ENCODE assay signal across 8 cellular contexts in the genomic region with DNA sequence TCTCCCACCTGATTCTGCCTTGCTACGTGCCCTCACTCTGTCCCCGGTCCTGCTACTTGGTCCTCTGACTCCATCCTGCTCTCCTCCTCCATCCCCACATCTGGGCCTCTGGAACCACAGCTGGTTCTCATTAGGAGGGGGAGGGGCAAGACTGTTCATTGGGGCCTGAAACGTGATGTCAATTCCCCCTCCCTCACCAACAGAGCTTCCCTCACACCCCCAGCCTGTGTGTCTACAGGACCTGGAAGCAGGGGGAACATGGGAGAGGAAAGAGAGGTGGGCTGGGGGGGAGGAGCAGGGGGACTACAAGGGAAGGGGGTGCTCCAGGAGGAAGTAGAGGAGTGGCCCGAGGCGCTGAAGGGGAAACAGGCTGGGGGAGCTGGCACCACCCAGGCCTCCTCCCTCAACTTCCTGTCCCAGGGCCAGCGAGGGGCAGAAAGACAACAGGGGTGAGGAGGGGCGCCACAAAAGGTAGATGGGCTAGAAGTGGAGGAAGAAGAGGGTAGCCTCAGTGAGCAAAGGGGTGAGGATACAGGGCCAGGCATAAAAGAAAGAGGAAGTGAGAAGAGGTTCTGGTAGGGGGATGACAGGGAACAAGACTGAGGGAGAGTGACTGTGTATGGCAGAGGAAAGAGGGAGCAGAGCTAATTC. TPM values are rescaled to one million over a fixed set of nuclear protein-coding genes. Genes with fewer than 3 reads are reported as not detected.
DNase-seq lines count a peak whose midpoint lies in the region; ATAC-seq and TF ChIP-seq lines count a peak whose summit lies in the region.

No MANE protein-coding gene starts in this region.

- H3K36me3 ChIP-seq in SK-N-SH (replicated peaks in 1 of 2; ENCODE audit: control insufficient read depth in 1 of 2, insufficient read depth in 2 of 2, low read length in 1 of 2): no peaks in the 10 kb centered on the region

- H3K4me1 ChIP-seq in SK-N-SH (ENCODE audit: control insufficient read depth in 1 of 2, insufficient read depth in 2 of 2, low read depth in 1 of 2, low read length in 1 of 2) (peaks cover 6 to 40% of the 10 kb centered on the region in 2 experiments; a peak in 2 of 4 replicates), foreskin keratinocyte (no peaks in the 10 kb centered on the region)

- no peaks in the 10 kb centered on the region for H3F3A ChIP-seq in SK-N-SH (replicated peaks; ENCODE audit: insufficient read depth)

- H3K4me3 ChIP-seq in SK-N-SH (ENCODE audit: low read depth in 2 of 2, low read length in 1 of 2) (peak overlapping the region in 1 of 2 experiments; percentile 26; a peak in 1 of 4 replicates), skin epidermis (no peak overlapping the region)

- no peak for TF ChIP-seq RAD21 in SK-N-SH (IDR thresholded peaks at IDR 0.05; ENCODE audit: low read length)

- DNase-seq in stimulated activated CD4-positive, alpha-beta T cell treated with anti-CD3 and anti-CD28 coated beads, Interleukin-15, amount 100 ng/mL, for 24 hours: peak; percentile 45
- no peak for DNase-seq in stimulated activated CD4-positive, alpha-beta T cell treated with anti-CD3 and anti-CD28 coated beads, Interleukin-4, amount 100 ng/mL, for 4 hours
- DNase-seq in SK-N-SH: peak; percentile 88
- DNase-seq in fibroblast of the conjunctiva (ENCODE audit: low read depth): peak; percentile 68
- no peak for DNase-seq in NCI-H2196 (lab: John Stamatoyannopoulos, UW; ENCODE audit: unreplicated experiment)
- DNase-seq in foreskin keratinocyte: no peak

- POLR2A ChIA-PET in SK-N-SH (lab: Yijun Ruan, JAX): interaction anchor here (0.6 to 2.8 kb wide), 9 partner anchors 9 to 228 kb away, joined by 3 to 29 read pairs (median 6); a partner anchor contains a TSS

- H3K79me2 ChIP-seq in SK-N-SH (ENCODE audit: insufficient read depth): no peaks in the 10 kb centered on the region

- no peaks in the 10 kb centered on the region for H3K9me3 ChIP-seq in SK-N-SH

- H3K4me2 ChIP-seq in SK-N-SH: peak overlapping the region; percentile 52; the same call in 1 of the 2 replicates

- TF ChIP-seq CTCF in SK-N-SH (IDR thresholded peaks at IDR 0.05): no peak
- TF ChIP-seq CTCF in foreskin keratinocyte (conservative IDR thresholded peaks at IDR 0.05): no peak

- H3K27me3 ChIP-seq in SK-N-SH (ENCODE audit: insufficient read depth) (no peaks in the 10 kb centered on the region), foreskin keratinocyte (peaks cover 78% of the 10 kb centered on the region)

- H2AFZ ChIP-seq in SK-N-SH (ENCODE audit: low read depth): peak overlapping the region; percentile 78; the same call in 1 of the 2 replicates

- ATAC-seq in HG02970 (IDR thresholded peaks at IDR 0.05; ENCODE audit: low FRiP score, unreplicated experiment) (peak; percentile 64), foreskin keratinocyte (no peak)

- 33% methylated on average over 7 of the region's 7 CpGs for WGBS in SK-N-SH (ENCODE audit: low lambda C conversion rate)

- no peaks in the 10 kb centered on the region for H4K20me1 ChIP-seq in SK-N-SH (ENCODE audit: insufficient read depth)

- TF ChIP-seq EP300 in SK-N-SH (IDR thresholded peaks at IDR 0.05; ENCODE audit: borderline replicate concordance in 1 of 2, low read depth in 1 of 2, low read length in 1 of 2): peak in 1 of 2 experiments; percentile 49; a peak in 2 of 4 replicates

- CTCF ChIA-PET in SK-N-SH (lab: Yijun Ruan, JAX): interaction anchor here (0.6 to 3.6 kb wide), 9 partner anchors 9 to 268 kb away, joined by 3 to 10 read pairs (median 6); a partner anchor contains a TSS

- H3K9me2 ChIP-seq in SK-N-SH: no peaks in the 10 kb centered on the region

- no peak overlapping the region for H3K9ac ChIP-seq in SK-N-SH

- peak overlapping the region; percentile 13 to 98; a peak in 3 of 4 replicates for H3K27ac ChIP-seq in SK-N-SH (ENCODE audit: low read depth in 2 of 2, low read length in 1 of 2)
- H3K27ac ChIP-seq in skin epidermis: peak overlapping the region in 19 of 21 experiments; percentile 52 to 86 (median 77)
- no peak overlapping the region for H3K27ac ChIP-seq in foreskin keratinocyte

TF ChIP-seq in SK-N-SH, 30 proteins besides CTCF, POLR2A, EP300 and RAD21 (continues in another document):
- TF ChIP-seq, protein P1, sequence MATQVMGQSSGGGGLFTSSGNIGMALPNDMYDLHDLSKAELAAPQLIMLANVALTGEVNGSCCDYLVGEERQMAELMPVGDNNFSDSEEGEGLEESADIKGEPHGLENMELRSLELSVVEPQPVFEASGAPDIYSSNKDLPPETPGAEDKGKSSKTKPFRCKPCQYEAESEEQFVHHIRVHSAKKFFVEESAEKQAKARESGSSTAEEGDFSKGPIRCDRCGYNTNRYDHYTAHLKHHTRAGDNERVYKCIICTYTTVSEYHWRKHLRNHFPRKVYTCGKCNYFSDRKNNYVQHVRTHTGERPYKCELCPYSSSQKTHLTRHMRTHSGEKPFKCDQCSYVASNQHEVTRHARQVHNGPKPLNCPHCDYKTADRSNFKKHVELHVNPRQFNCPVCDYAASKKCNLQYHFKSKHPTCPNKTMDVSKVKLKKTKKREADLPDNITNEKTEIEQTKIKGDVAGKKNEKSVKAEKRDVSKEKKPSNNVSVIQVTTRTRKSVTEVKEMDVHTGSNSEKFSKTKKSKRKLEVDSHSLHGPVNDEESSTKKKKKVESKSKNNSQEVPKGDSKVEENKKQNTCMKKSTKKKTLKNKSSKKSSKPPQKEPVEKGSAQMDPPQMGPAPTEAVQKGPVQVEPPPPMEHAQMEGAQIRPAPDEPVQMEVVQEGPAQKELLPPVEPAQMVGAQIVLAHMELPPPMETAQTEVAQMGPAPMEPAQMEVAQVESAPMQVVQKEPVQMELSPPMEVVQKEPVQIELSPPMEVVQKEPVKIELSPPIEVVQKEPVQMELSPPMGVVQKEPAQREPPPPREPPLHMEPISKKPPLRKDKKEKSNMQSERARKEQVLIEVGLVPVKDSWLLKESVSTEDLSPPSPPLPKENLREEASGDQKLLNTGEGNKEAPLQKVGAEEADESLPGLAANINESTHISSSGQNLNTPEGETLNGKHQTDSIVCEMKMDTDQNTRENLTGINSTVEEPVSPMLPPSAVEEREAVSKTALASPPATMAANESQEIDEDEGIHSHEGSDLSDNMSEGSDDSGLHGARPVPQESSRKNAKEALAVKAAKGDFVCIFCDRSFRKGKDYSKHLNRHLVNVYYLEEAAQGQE (IDR thresholded peaks at IDR 0.05; ENCODE audit: low read depth, low read length): 0 out of 2 replicates have a peak, but pooled peaks have one; percentile 20
- TF ChIP-seq SMC3 (IDR thresholded peaks at IDR 0.05; ENCODE audit: low read depth, low read length) (no peak), TAF1 (IDR thresholded peaks at IDR 0.05; ENCODE audit: borderline replicate concordance, low read depth, low read length) (no peak), JUND (IDR thresholded peaks at IDR 0.05) (no peak), POLR2AphosphoS5 (IDR thresholded peaks at IDR 0.05; ENCODE audit: low read depth, low read length) (peak; percentile 56; the same call in 1 of the 2 replicates), EZH2phosphoT487 (IDR thresholded peaks at IDR 0.05; ENCODE audit: borderline replicate concordance, low read depth) (no peak), YY1 (IDR thresholded peaks at IDR 0.05; ENCODE audit: low read depth) (no peak), NFIC (IDR thresholded peaks at IDR 0.05; ENCODE audit: borderline replicate concordance) (no peak), FOXM1 (IDR thresholded peaks at IDR 0.05; ENCODE audit: low read depth) (no peak), RFX5 (IDR thresholded peaks at IDR 0.05; ENCODE audit: low read length) (no peak), GATA2 (CRISPR knock-in tag; IDR thresholded peaks at IDR 0.05) (no peak), GABPA (IDR thresholded peaks at IDR 0.05; ENCODE audit: low read depth) (no peak), RCOR1 (IDR thresholded peaks at IDR 0.05; ENCODE audit: low read length) (peak; percentile 72; the same call in 1 of the 2 replicates), TCF12 (IDR thresholded peaks at IDR 0.05) (peak; percentile 87)
- TF ChIP-seq, protein P2, sequence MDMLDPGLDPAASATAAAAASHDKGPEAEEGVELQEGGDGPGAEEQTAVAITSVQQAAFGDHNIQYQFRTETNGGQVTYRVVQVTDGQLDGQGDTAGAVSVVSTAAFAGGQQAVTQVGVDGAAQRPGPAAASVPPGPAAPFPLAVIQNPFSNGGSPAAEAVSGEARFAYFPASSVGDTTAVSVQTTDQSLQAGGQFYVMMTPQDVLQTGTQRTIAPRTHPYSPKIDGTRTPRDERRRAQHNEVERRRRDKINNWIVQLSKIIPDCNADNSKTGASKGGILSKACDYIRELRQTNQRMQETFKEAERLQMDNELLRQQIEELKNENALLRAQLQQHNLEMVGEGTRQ (IDR thresholded peaks at IDR 0.05; ENCODE audit: borderline replicate concordance, low read depth, low read length): no peak
- TF ChIP-seq, protein P3, sequence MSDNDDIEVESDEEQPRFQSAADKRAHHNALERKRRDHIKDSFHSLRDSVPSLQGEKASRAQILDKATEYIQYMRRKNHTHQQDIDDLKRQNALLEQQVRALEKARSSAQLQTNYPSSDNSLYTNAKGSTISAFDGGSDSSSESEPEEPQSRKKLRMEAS (IDR thresholded peaks at IDR 0.05; ENCODE audit: low read depth): no peak

RNA-seq across cellular contexts. Expression of a gene that starts 8.9 kb away (rescaled TPM):
- polyA plus RNA-seq in SK-N-SH (2012; rRNA removed) (3.0 and 5.7 TPM in 2 replicates), foreskin keratinocyte (0.02 and 0.03 TPM in 2 replicates)
- 1.0 and 2.3 TPM in 2 replicates for polyA plus RNA-seq in SK-N-SH (2012; cell fraction: cytosol; rRNA removed)
- polyA plus RNA-seq in SK-N-SH (2012; cell fraction: nucleus; rRNA removed): 8.8 and 12.0 TPM in 2 replicates
- total RNA-seq in foreskin keratinocyte: 0.03 and 0.11 TPM in 2 replicates

RNA-seq across cellular contexts. Expression of a gene that starts 27.5 kb away (rescaled TPM):
- polyA plus RNA-seq in SK-N-SH (2012; rRNA removed) (94.0 and 105 TPM in 2 replicates), foreskin keratinocyte (33.0 and 33.1 TPM in 2 replicates)
- 81.8 and 90.2 TPM in 2 replicates for polyA plus RNA-seq in SK-N-SH (2012; cell fraction: cytosol; rRNA removed)
- 115 and 129 TPM in 2 replicates for polyA plus RNA-seq in SK-N-SH (2012; cell fraction: nucleus; rRNA removed)
- total RNA-seq in foreskin keratinocyte: 36.3 and 43.3 TPM in 2 replicates

RNA-seq across cellular contexts. Expression of a gene that starts 34.7 kb away (rescaled TPM):
- polyA plus RNA-seq in SK-N-SH (2012; rRNA removed) (163 and 213 TPM in 2 replicates), foreskin keratinocyte (195 and 218 TPM in 2 replicates)
- 157 and 188 TPM in 2 replicates for polyA plus RNA-seq in SK-N-SH (2012; cell fraction: cytosol; rRNA removed)
- polyA plus RNA-seq in SK-N-SH (2012; cell fraction: nucleus; rRNA removed): 180 and 245 TPM in 2 replicates
- 152 and 171 TPM in 2 replicates for total RNA-seq in foreskin keratinocyte

RNA-seq across cellular contexts. Expression of a gene that starts 36.4 kb away (rescaled TPM):
- 88.3 and 88.6 TPM in 2 replicates for polyA plus RNA-seq in SK-N-SH (2012; rRNA removed)
- polyA plus RNA-seq in SK-N-SH (2012; cell fraction: cytosol; rRNA removed): 77.8 and 86.6 TPM in 2 replicates
- polyA plus RNA-seq in SK-N-SH (2012; cell fraction: nucleus; rRNA removed): 48.0 and 55.8 TPM in 2 replicates
- total RNA-seq in foreskin keratinocyte: 70.5 and 78.7 TPM in 2 replicates
- 143 and 152 TPM in 2 replicates for polyA plus RNA-seq in foreskin keratinocyte

RNA-seq across cellular contexts. Expression of a gene that starts 43.2 kb away (rescaled TPM):
- 241 and 268 TPM in 2 replicates for polyA plus RNA-seq in SK-N-SH (2012; rRNA removed)
- 142 and 187 TPM in 2 replicates for polyA plus RNA-seq in SK-N-SH (2012; cell fraction: cytosol; rRNA removed)
- 370 and 429 TPM in 2 replicates for polyA plus RNA-seq in SK-N-SH (2012; cell fraction: nucleus; rRNA removed)
- total RNA-seq in foreskin keratinocyte: 143 and 151 TPM in 2 replicates
- 143 and 150 TPM in 2 replicates for polyA plus RNA-seq in foreskin keratinocyte

Comparison
In these comparisons a context has a peak if more than half of its experiments do, and no peak if none do; other contexts are left out.
1. DNase-seq: peak in stimulated activated CD4-positive, alpha-beta T cell treated with anti-CD3 and anti-CD28 coated beads, Interleukin-15, amount 100 ng/mL, for 24 hours (single experiment), SK-N-SH (single experiment) and fibroblast of the conjunctiva (single experiment); none in stimulated activated CD4-positive, alpha-beta T cell treated with anti-CD3 and anti-CD28 coated beads, Interleukin-4, amount 100 ng/mL, for 4 hours (0 of 2), NCI-H2196 (single experiment) and foreskin keratinocyte (0 of 2).